12 cellular contexts compared by ENCODE assay signal in genomic region chr18:56851774-56852173, GRCh38.
DNase-seq lines count a peak whose midpoint lies in the region; ATAC-seq and TF ChIP-seq lines count a peak whose summit lies in the region.
"Had no signal": no experiment of that assay in that cellular context is flagged by ENCODE, and none has a peak within 500 bp of the region (broad histone marks: within the 10 kb centered on the region; RNA-seq: fewer than 3 reads in every experiment).

No MANE protein-coding gene starts in this region.

- no peak for TF ChIP-seq CTCF in OCI-LY7 (conservative IDR thresholded peaks at IDR 0.05; ENCODE audit: low read length)

- intact Hi-C loops in OCI-LY7 (cut with micrococcal nuclease; ENCODE audit: unreplicated experiment): no loop called here

- DNase-seq in OCI-LY7 (ENCODE audit: low spot score) (peak; percentile 36), cerebellar nuclear complex (lab: John Stamatoyannopoulos, UW) (no peak), NCI-H2107 (lab: John Stamatoyannopoulos, UW) (no peak), NCI-H2107 treated with DMSO at 0.1 percent for 48 hours (lab: John Stamatoyannopoulos, UW; ENCODE audit: unreplicated experiment) (no peak)
- DNase-seq in natural killer cell treated with Interleukin-12 subunit alpha and Interleukin-12 subunit beta and Interleukin-15 and Interleukin-18, amount 100 ng/mL, for 72 hours (ENCODE audit: low spot score): no peak
- DNase-seq: CD4-positive, CD25-positive, alpha-beta regulatory T cell; esophagus squamous epithelium; NCI-H774 had no signal

- no peaks in the 10 kb centered on the region for H4K20me1 ChIP-seq in OCI-LY7 (ENCODE audit: insufficient read depth, low read length)

- no peak overlapping the region for H2AFZ ChIP-seq in OCI-LY7 (ENCODE audit: low read length)

- ATAC-seq in GM18519 (IDR thresholded peaks at IDR 0.05; ENCODE audit: low FRiP score, unreplicated experiment): peak; percentile 74
- ATAC-seq in GM21526 (IDR thresholded peaks at IDR 0.05; ENCODE audit: low FRiP score, unreplicated experiment): peak; percentile 76
- peak; percentile 89 for ATAC-seq in HG03108 (IDR thresholded peaks at IDR 0.05; ENCODE audit: unreplicated experiment)
- no peak for ATAC-seq in natural killer cell treated with Interleukin-12 subunit alpha and Interleukin-12 subunit beta and Interleukin-15 and Interleukin-18, amount 100 ng/mL, for 72 hours

- no TSS peak for BruUV-seq in OCI-LY7 (replicated peaks; lab: Mats Ljungman, UMichigan)

- no peaks in the 10 kb centered on the region for H3K79me2 ChIP-seq in OCI-LY7 (ENCODE audit: insufficient read depth, low read depth, low read length)

- H3K27ac ChIP-seq in OCI-LY7 (ENCODE audit: low read depth, low read length, poor library complexity, severe bottlenecking): no peak overlapping the region
- H3K27ac ChIP-seq: esophagus squamous epithelium had no signal

- no peak overlapping the region for H3K4me3 ChIP-seq in OCI-LY7 (ENCODE audit: low read depth, low read length, poor library complexity, severe bottlenecking)
- H3K4me3 ChIP-seq: esophagus squamous epithelium had no signal

- no peaks in the 10 kb centered on the region for H3K9me2 ChIP-seq in OCI-LY7 (ENCODE audit: insufficient read depth, low read length)

- H3K36me3 ChIP-seq in OCI-LY7 (ENCODE audit: insufficient read depth, low read length): no peaks in the 10 kb centered on the region
- H3K36me3 ChIP-seq: esophagus squamous epithelium had no signal

- peaks cover 7 to 10% of the 10 kb centered on the region in 2 donors for H3K4me1 Mint-ChIP-seq in natural killer cell treated with Interleukin-12 subunit alpha and Interleukin-12 subunit beta and Interleukin-15 and Interleukin-18, amount 100 ng/mL, for 72 hours (ENCODE audit: low read depth in 2 of 2)
- H3K4me1 Mint-ChIP-seq: brain had no signal

- H3K4me1 ChIP-seq in OCI-LY7 (ENCODE audit: insufficient read depth, low read length, poor library complexity, severe bottlenecking): peaks cover 9% of the 10 kb centered on the region
- H3K4me1 ChIP-seq: esophagus squamous epithelium had no signal

- H3K36me3 Mint-ChIP-seq in natural killer cell treated with Interleukin-12 subunit alpha and Interleukin-12 subunit beta and Interleukin-15 and Interleukin-18, amount 100 ng/mL, for 72 hours: peaks cover 25% of the 10 kb centered on the region

- no peak overlapping the region for H3K27ac Mint-ChIP-seq in natural killer cell treated with Interleukin-12 subunit alpha and Interleukin-12 subunit beta and Interleukin-15 and Interleukin-18, amount 100 ng/mL, for 72 hours
- H3K27ac Mint-ChIP-seq: brain had no signal

- CTCF ChIA-PET in OCI-LY7 (lab: Charles Lee; ENCODE audit: unreplicated experiment): no interaction called here

- H3K9me3 ChIP-seq in OCI-LY7 (ENCODE audit: low read length): no peaks in the 10 kb centered on the region
- H3K9me3 ChIP-seq: esophagus squamous epithelium had no signal

- peak overlapping the region; percentile 29; the same call in 1 of the 2 replicates for H3K4me2 ChIP-seq in OCI-LY7 (ENCODE audit: low read length)

- no peaks in the 10 kb centered on the region for H3K27me3 Mint-ChIP-seq in natural killer cell treated with Interleukin-12 subunit alpha and Interleukin-12 subunit beta and Interleukin-15 and Interleukin-18, amount 100 ng/mL, for 72 hours
- H3K27me3 Mint-ChIP-seq: CD4-positive, CD25-positive, alpha-beta regulatory T cell had no signal

- POLR2A ChIA-PET in OCI-LY7 (lab: Charles Lee): interaction anchor here (0.6 kb wide), 2 partner anchors 12 to 87 kb away, joined by 3 to 4 read pairs; no protein-coding TSS in a partner anchor

- peaks cover 7% of the 10 kb centered on the region for H3K9me3 Mint-ChIP-seq in natural killer cell treated with Interleukin-12 subunit alpha and Interleukin-12 subunit beta and Interleukin-15 and Interleukin-18, amount 100 ng/mL, for 72 hours

- no peak overlapping the region for H3K4me3 Mint-ChIP-seq in natural killer cell treated with Interleukin-12 subunit alpha and Interleukin-12 subunit beta and Interleukin-15 and Interleukin-18, amount 100 ng/mL, for 72 hours
- H3K4me3 Mint-ChIP-seq: brain; CD4-positive, CD25-positive, alpha-beta regulatory T cell had no signal

Comparison
In these comparisons a context has a peak if more than half of its experiments do, and no peak if none do; other contexts are left out.
1. ATAC-seq: peak in GM18519 (single experiment), GM21526 (single experiment) and HG03108 (single experiment); none in natural killer cell treated with Interleukin-12 subunit alpha and Interleukin-12 subunit beta and Interleukin-15 and Interleukin-18, amount 100 ng/mL, for 72 hours (0 of 2).